ENCODE assay signal across 19 cellular contexts in the genomic region with DNA sequence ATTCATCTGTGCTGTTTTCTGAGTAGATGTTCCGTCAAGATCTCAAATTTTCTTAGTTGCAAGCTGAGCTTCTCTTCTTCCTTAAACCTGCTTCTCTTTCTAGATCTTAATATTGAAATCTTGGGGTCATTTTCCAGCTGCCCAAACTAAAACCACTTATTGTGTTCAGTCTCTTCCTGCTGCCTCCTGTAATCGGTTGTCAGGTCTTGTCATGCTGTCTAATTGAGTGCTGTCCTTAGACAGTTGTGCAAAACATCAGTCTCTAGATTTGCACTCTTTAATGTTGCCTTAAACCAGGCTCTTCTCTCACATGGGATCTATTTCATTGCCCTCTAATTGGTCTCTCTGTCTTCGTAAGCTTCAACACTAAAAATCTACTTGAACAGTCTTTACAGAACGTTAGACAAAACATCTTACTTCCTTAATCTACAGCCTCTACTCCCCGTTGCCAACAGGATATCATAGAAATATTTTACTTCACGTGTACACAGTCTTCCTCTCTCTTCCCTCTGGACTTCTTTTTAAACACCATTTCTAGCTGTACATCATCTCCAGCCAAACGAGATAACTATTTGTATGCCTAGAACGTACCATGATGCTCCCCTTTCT. TPM values are rescaled to one million over a fixed set of nuclear protein-coding genes. Genes with fewer than 3 reads are reported as not detected.
A peak's percentile ranks its signal among the peaks of the same experiment; 100 is the strongest.
DNase-seq lines count a peak whose midpoint lies in the region; ATAC-seq and TF ChIP-seq lines count a peak whose summit lies in the region.
"Had no signal": no experiment of that assay in that cellular context is flagged by ENCODE, and none has a peak within 500 bp of the region (broad histone marks: within the 10 kb centered on the region; RNA-seq: fewer than 3 reads in every experiment).

No MANE protein-coding gene starts in this region.

- no peak overlapping the region for H2BK120ac ChIP-seq in mesendoderm (ENCODE audit: low read depth, low read length)

- H3K36me3 Mint-ChIP-seq in CD14-positive monocyte = peaks cover 0 to 11% of the 10 kb centered on the region in 2 donors
- H3K36me3 Mint-ChIP-seq in immature natural killer cell = peaks cover 0 to 4% (median 2%) of the 10 kb centered on the region in 3 donors

- no peak overlapping the region for H3K9ac ChIP-seq in mesendoderm (ENCODE audit: low read length)

- H3K4me1 Mint-ChIP-seq in CD14-positive monocyte = peaks cover 91% of the 10 kb centered on the region
- H3K4me1 Mint-ChIP-seq in immature natural killer cell = peaks cover 60 to 75% of the 10 kb centered on the region in 2 donors

- H3K9me3 Mint-ChIP-seq in CD14-positive monocyte = no peaks in the 10 kb centered on the region
- no peaks in the 10 kb centered on the region for H3K9me3 Mint-ChIP-seq in immature natural killer cell
- H3K9me3 Mint-ChIP-seq: activated T-cell treated with anti-CD3 and anti-CD28 coated beads, Interleukin-2, amount 50 U/mL, for 4 hours had no signal

- H3K27me3 Mint-ChIP-seq in CD14-positive monocyte (ENCODE audit: low read depth in 3 of 3) (no peaks in the 10 kb centered on the region), immature natural killer cell (ENCODE audit: low read depth in 3 of 3) (peaks cover 0 to 2% (median 0%) of the 10 kb centered on the region in 3 donors)

- no peaks in the 10 kb centered on the region for H3K36me3 ChIP-seq in mesendoderm (ENCODE audit: control insufficient read depth, insufficient read depth, low read length)
- H3K36me3 ChIP-seq: uterus had no signal

- WGBS in mesendoderm (ENCODE audit: extremely low coverage, insufficient coverage, low lambda C conversion rate) = 100% methylated on average over 1 of the region's 8 CpGs

- no peak overlapping the region for H3K4ac ChIP-seq in mesendoderm (ENCODE audit: low read depth, low read length)

- H2BK5ac ChIP-seq in mesendoderm (ENCODE audit: low read length) = no peak overlapping the region

- TF ChIP-seq CTCF in CD14-positive monocyte (IDR thresholded peaks at IDR 0.05) = no peak

- H3K23ac ChIP-seq in mesendoderm (ENCODE audit: low read length) = no peak overlapping the region

- peak; percentile 30 for ATAC-seq in GM19043 (IDR thresholded peaks at IDR 0.05; ENCODE audit: low read depth, unreplicated experiment)
- ATAC-seq: activated T-cell treated with anti-CD3 and anti-CD28 coated beads, Interleukin-2, amount 50 U/mL, for 4 hours had no signal

- H3K4me3 Mint-ChIP-seq in CD14-positive monocyte (peak overlapping the region; percentile 54 to 58), immature natural killer cell (peak overlapping the region; percentile 29 to 66 (median 45))
- H3K4me3 Mint-ChIP-seq: activated T-cell treated with anti-CD3 and anti-CD28 coated beads, Interleukin-2, amount 50 U/mL, for 4 hours had no signal

- H3K27ac Mint-ChIP-seq in CD14-positive monocyte = peak overlapping the region; percentile 74 to 89 (median 83)
- peak overlapping the region in 5 of 6 donors; percentile 29 to 85 (median 46) for H3K27ac Mint-ChIP-seq in immature natural killer cell

- no peak overlapping the region for H2AK5ac ChIP-seq in mesendoderm (ENCODE audit: low read length)

- H3K4me1 ChIP-seq in mesendoderm (ENCODE audit: control insufficient read depth, low read depth, low read length) = no peaks in the 10 kb centered on the region

- no peak overlapping the region for H4K8ac ChIP-seq in mesendoderm (ENCODE audit: low read depth, low read length)

- H3K79me2 ChIP-seq in mesendoderm (ENCODE audit: control insufficient read depth, insufficient read depth, low read length) = peaks cover 5% of the 10 kb centered on the region

- H3K18ac ChIP-seq in mesendoderm (ENCODE audit: low read length) = no peak overlapping the region

- no peak for DNase-seq in CD14-positive monocyte (ENCODE audit: low spot score)
- DNase-seq in MV-4-11 (lab: John Stamatoyannopoulos, UW) = peak; percentile 50
- DNase-seq in immature natural killer cell = no peak
- DNase-seq in DMS153 (lab: John Stamatoyannopoulos, UW) = no peak
- no peak for DNase-seq in activated effector memory CD4-positive, alpha-beta T cell treated with anti-CD3 and anti-CD28 coated beads, Interleukin-2, amount 50 U/mL, for 16 hours
- no peak for DNase-seq in mesendoderm
- DNase-seq in activated naive CD4-positive, alpha-beta T cell treated with Interleukin-2 at 50 U/mL for 16 hours = no peak
- DNase-seq: activated T-cell treated with anti-CD3 and anti-CD28 coated beads, Interleukin-2, amount 50 U/mL, for 4 hours; amniotic stem cell; DMS53; mesenchymal stem cell; NCI-H1436; NCI-H748 treated with DMSO at 0.1 percent for 48 hours; posterior cingulate gyrus; SHP77 treated with DMSO at 0.1 percent for 48 hours; stimulated activated CD4-positive, alpha-beta T cell treated with anti-CD3 and anti-CD28 coated beads, Interleukin-1b, Interleukin-23, amount 100 ng/mL, for 48 hours; uterus had no signal

- H3K27me3 ChIP-seq in mesendoderm (ENCODE audit: insufficient read depth, low read length, poor library complexity) = no peaks in the 10 kb centered on the region
- H3K27me3 ChIP-seq: uterus had no signal

- no peak overlapping the region for H4K5ac ChIP-seq in mesendoderm (ENCODE audit: low read length)

- intact Hi-C loops in CD14-positive monocyte (cut with micrococcal nuclease) = loop anchor here in 1 of 2 donors (5.0 kb wide), 1 partner anchor 34 kb away; the partner anchor contains the start of gene GPD2

- no peak overlapping the region for H3K27ac ChIP-seq in mesendoderm (ENCODE audit: low read depth, low read length)
- H3K27ac ChIP-seq: uterus had no signal

- peaks cover 7% of the 10 kb centered on the region for H3K79me1 ChIP-seq in mesendoderm (ENCODE audit: low read length)

- H3K56ac ChIP-seq in mesendoderm (ENCODE audit: low read length) = no peak overlapping the region

- no peak overlapping the region for H3K4me3 ChIP-seq in mesendoderm (ENCODE audit: low read length)
- H3K4me3 ChIP-seq: HAP-1, uterus had no signal

- H2BK15ac ChIP-seq in mesendoderm (replicated peaks; ENCODE audit: low read depth) = no peak overlapping the region

- H3K4me2 ChIP-seq in mesendoderm (ENCODE audit: low read length) = no peak overlapping the region

RNA-seq across cellular contexts. Expression of gene GPD2, which starts 34.9 kb away (rescaled TPM):
- 10 to 100 TPM; 13.4 to 17.1 TPM for polyA plus RNA-seq in CD14-positive monocyte
- polyA plus RNA-seq in immature natural killer cell = 10 to 100 TPM in 1 of 3 donors, 1 to 10 TPM in 2; 5.6 to 13.3 (median 6.5) TPM
- 42.8 TPM for polyA plus RNA-seq in mesendoderm (2013, experiment 1 of 2)
- polyA plus RNA-seq in mesendoderm (2013, experiment 2 of 2) = 40.8 TPM
